1 cellular context compared by ENCODE assay signal in the genomic region with DNA sequence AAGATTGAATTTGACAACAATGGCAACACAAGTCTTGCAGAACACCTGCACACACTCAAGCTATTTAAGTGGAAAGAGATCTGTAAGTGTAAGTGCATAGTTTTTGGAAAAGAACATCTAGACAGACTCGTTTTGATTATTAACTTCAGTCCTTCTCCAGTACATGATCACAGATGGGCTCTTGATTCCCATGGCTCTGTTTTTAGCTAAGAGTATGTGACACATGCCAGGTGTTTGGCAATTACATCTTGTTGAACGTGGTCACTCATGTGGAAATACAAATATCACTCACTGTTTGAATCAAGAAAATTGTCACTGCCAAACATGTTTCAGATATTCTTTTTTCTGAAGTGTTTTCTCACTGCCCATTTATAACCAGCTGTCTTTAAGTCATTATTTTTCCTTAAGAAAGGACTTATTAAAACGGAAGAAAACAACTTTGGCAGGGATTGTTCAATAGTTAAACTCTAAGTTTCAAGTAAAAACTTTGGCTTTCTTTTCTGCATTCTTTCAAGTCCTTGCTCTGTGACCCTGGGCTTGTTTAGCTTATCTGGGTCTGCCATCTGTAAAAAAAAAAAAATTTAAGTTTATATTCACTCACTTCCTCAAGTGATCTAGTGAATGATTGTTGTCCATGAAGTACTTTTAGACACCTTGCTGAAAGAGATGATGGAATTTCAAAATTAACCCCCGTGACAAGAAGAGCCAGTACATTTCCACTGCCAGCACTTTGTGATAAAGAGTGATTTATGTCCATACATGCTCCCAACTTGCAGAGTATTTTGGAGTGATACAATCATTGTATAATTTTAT.
TF ChIP-seq lines count a peak whose summit lies in the region.

No MANE protein-coding gene starts in this region.

TF ChIP-seq in K562, 482 proteins besides CTCF, POLR2A, EP300 and RAD21 (continued from another document):
- TF ChIP-seq CLOCK (CRISPR knock-in tag; IDR thresholded peaks at IDR 0.05; ENCODE audit: borderline replicate concordance) (no peak), ZNF24 (IDR thresholded peaks at IDR 0.05) (peak; percentile 53; the same call in 1 of the 2 replicates), ZNF347 (CRISPR knock-in tag; IDR thresholded peaks at IDR 0.05; ENCODE audit: low read depth) (no peak), CBX3 (IDR thresholded peaks at IDR 0.05; ENCODE audit: borderline replicate concordance in 1 of 2, low read length in 2 of 2) (no peak), ARID1B (IDR thresholded peaks at IDR 0.05) (0 out of 2 replicates have a peak, but pooled peaks have one; percentile 13), ZNF512 (tag; IDR thresholded peaks at IDR 0.05) (no peak), ZKSCAN8 (CRISPR knock-in tag; IDR thresholded peaks at IDR 0.05) (no peak), ZC3H4 (CRISPR knock-in tag; IDR thresholded peaks at IDR 0.05; ENCODE audit: borderline replicate concordance) (no peak)
- TF ChIP-seq, protein P1, sequence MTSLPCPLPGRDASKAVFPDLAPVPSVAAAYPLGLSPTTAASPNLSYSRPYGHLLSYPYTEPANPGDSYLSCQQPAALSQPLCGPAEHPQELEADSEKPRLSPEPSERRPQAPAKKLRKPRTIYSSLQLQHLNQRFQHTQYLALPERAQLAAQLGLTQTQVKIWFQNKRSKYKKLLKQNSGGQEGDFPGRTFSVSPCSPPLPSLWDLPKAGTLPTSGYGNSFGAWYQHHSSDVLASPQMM (CRISPR knock-in tag; IDR thresholded peaks at IDR 0.05) = no peak
- TF ChIP-seq, protein P2, sequence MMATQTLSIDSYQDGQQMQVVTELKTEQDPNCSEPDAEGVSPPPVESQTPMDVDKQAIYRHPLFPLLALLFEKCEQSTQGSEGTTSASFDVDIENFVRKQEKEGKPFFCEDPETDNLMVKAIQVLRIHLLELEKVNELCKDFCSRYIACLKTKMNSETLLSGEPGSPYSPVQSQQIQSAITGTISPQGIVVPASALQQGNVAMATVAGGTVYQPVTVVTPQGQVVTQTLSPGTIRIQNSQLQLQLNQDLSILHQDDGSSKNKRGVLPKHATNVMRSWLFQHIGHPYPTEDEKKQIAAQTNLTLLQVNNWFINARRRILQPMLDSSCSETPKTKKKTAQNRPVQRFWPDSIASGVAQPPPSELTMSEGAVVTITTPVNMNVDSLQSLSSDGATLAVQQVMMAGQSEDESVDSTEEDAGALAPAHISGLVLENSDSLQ (IDR thresholded peaks at IDR 0.05) = peak; percentile 89
TF ChIP-seq in K562: peak in this region for 6.
